Comparison of ENCODE assay signal across 2 cellular contexts in the genomic region with DNA sequence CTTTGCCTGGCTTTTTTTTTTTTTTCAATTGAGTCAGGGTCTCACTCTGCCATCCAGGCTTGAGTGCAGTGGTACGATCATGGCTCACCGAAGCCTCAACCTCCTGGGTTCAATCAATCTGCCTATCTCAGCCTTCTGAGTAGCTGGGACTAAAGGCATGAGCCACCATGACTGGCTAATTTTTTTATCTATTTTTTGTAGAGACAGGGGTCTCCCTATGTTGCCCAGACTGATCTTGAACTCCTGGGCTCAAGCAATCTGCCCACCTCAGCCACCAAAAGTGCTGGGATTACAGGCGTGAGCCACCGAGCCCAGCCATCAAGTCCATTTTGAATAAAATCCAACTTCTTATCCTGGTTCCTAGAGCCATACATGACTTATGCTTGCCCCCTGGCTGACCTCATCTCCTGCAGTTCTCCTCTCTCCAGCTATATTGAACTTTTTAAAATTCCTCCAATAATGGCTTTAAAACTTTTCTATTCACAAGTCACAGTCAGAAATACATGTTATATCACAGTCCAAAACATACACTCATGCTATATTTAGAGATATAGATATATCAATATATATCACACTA.
TF ChIP-seq lines count a peak whose summit lies in the region.

No MANE protein-coding gene starts in this region.

TF ChIP-seq in HEK293, 187 proteins besides CTCF, POLR2A, EP300 and RAD21:
- TF ChIP-seq ZBTB20 (tag by site-specific recombination; IDR thresholded peaks at IDR 0.05) (peak; percentile 48; the same call in 1 of the 2 replicates), ZNF777 (tag by site-specific recombination; IDR thresholded peaks at IDR 0.05; ENCODE audit: borderline replicate concordance) (no peak)

TF ChIP-seq in K562, 482 proteins besides CTCF, POLR2A, EP300 and RAD21:
- TF ChIP-seq SNRNP70 (optimal IDR thresholded peaks at IDR 0.05; ENCODE audit: low read depth, low read length) (no peak), NFE2 (IDR thresholded peaks at IDR 0.05; ENCODE audit: low read depth) (peak; percentile 53), ILK (tag; IDR thresholded peaks at IDR 0.05; ENCODE audit: borderline replicate concordance, low read depth) (no peak), ZNF316 (IDR thresholded peaks at IDR 0.05) (peak; percentile 50), KDM2B (CRISPR knock-in tag; IDR thresholded peaks at IDR 0.05) (no peak), MAFG (tag; conservative IDR thresholded peaks at IDR 0.05) (peak; percentile 72), NONO (IDR thresholded peaks at IDR 0.05; ENCODE audit: low read depth in 2 of 2, low read length in 1 of 2) (no peak), ZNF174 (CRISPR knock-in tag; IDR thresholded peaks at IDR 0.05) (no peak), NUFIP1 (IDR thresholded peaks at IDR 0.05; ENCODE audit: partially characterized antibody) (no peak), C11orf30 (IDR thresholded peaks at IDR 0.05; ENCODE audit: low read depth) (peak; percentile 34; the same call in 1 of the 2 replicates), SMARCA5 (IDR thresholded peaks at IDR 0.05) (no peak), CBFA2T3 (IDR thresholded peaks at IDR 0.05) (peak; percentile 29; the same call in 1 of the 2 replicates), HDAC1 (IDR thresholded peaks at IDR 0.05) (no peak), SREBF1 (IDR thresholded peaks at IDR 0.05; ENCODE audit: borderline replicate concordance, low read depth, low read length) (no peak), MIER1 (IDR thresholded peaks at IDR 0.05; ENCODE audit: low read depth) (no peak), POLR3G (IDR thresholded peaks at IDR 0.05; ENCODE audit: extremely low read depth, insufficient read length, insufficient replicate concordance) (no peak), KAT7 (CRISPR knock-in tag; IDR thresholded peaks at IDR 0.05; ENCODE audit: borderline replicate concordance) (no peak), SRF (CRISPR knock-in tag; IDR thresholded peaks at IDR 0.05) (no peak), FOXJ3 (CRISPR knock-in tag; IDR thresholded peaks at IDR 0.05) (no peak), EGR1 (conservative IDR thresholded peaks at IDR 0.05) (no peak), PHB (CRISPR knock-in tag; IDR thresholded peaks at IDR 0.05) (no peak), FOXK1 (CRISPR knock-in tag; IDR thresholded peaks at IDR 0.05; ENCODE audit: borderline replicate concordance) (no peak), RNF2 (IDR thresholded peaks at IDR 0.05) (no peak), COPS2 (conservative IDR thresholded peaks at IDR 0.05) (no peak), DPF2 (IDR thresholded peaks at IDR 0.05) (peak; percentile 64), ZNF584 (CRISPR knock-in tag; IDR thresholded peaks at IDR 0.05; ENCODE audit: low read depth) (no peak), ZNF507 (tag; conservative IDR thresholded peaks at IDR 0.05) (no peak), MTF1 (CRISPR knock-in tag; IDR thresholded peaks at IDR 0.05; ENCODE audit: borderline replicate concordance) (no peak), ZNF57 (CRISPR knock-in tag; IDR thresholded peaks at IDR 0.05) (no peak), ARID1B (IDR thresholded peaks at IDR 0.05) (0 out of 2 replicates have a peak, but pooled peaks have one; percentile 24), WHSC1 (IDR thresholded peaks at IDR 0.05; ENCODE audit: low read length) (no peak)
- TF ChIP-seq, protein P1, sequence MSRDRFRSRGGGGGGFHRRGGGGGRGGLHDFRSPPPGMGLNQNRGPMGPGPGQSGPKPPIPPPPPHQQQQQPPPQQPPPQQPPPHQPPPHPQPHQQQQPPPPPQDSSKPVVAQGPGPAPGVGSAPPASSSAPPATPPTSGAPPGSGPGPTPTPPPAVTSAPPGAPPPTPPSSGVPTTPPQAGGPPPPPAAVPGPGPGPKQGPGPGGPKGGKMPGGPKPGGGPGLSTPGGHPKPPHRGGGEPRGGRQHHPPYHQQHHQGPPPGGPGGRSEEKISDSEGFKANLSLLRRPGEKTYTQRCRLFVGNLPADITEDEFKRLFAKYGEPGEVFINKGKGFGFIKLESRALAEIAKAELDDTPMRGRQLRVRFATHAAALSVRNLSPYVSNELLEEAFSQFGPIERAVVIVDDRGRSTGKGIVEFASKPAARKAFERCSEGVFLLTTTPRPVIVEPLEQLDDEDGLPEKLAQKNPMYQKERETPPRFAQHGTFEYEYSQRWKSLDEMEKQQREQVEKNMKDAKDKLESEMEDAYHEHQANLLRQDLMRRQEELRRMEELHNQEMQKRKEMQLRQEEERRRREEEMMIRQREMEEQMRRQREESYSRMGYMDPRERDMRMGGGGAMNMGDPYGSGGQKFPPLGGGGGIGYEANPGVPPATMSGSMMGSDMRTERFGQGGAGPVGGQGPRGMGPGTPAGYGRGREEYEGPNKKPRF (IDR thresholded peaks at IDR 0.05; ENCODE audit: low read depth, low read length): no peak
- TF ChIP-seq, protein P2, sequence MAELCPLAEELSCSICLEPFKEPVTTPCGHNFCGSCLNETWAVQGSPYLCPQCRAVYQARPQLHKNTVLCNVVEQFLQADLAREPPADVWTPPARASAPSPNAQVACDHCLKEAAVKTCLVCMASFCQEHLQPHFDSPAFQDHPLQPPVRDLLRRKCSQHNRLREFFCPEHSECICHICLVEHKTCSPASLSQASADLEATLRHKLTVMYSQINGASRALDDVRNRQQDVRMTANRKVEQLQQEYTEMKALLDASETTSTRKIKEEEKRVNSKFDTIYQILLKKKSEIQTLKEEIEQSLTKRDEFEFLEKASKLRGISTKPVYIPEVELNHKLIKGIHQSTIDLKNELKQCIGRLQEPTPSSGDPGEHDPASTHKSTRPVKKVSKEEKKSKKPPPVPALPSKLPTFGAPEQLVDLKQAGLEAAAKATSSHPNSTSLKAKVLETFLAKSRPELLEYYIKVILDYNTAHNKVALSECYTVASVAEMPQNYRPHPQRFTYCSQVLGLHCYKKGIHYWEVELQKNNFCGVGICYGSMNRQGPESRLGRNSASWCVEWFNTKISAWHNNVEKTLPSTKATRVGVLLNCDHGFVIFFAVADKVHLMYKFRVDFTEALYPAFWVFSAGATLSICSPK (IDR thresholded peaks at IDR 0.05; ENCODE audit: borderline replicate concordance): no peak
- TF ChIP-seq, protein P3, sequence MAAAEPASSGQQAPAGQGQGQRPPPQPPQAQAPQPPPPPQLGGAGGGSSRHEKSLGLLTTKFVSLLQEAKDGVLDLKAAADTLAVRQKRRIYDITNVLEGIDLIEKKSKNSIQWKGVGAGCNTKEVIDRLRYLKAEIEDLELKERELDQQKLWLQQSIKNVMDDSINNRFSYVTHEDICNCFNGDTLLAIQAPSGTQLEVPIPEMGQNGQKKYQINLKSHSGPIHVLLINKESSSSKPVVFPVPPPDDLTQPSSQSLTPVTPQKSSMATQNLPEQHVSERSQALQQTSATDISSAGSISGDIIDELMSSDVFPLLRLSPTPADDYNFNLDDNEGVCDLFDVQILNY (CRISPR knock-in tag; IDR thresholded peaks at IDR 0.05): no peak
- TF ChIP-seq, protein P4, sequence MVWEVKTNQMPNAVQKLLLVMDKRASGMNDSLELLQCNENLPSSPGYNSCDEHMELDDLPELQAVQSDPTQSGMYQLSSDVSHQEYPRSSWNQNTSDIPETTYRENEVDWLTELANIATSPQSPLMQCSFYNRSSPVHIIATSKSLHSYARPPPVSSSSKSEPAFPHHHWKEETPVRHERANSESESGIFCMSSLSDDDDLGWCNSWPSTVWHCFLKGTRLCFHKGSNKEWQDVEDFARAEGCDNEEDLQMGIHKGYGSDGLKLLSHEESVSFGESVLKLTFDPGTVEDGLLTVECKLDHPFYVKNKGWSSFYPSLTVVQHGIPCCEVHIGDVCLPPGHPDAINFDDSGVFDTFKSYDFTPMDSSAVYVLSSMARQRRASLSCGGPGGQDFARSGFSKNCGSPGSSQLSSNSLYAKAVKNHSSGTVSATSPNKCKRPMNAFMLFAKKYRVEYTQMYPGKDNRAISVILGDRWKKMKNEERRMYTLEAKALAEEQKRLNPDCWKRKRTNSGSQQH (CRISPR knock-in tag; IDR thresholded peaks at IDR 0.05): no peak
- TF ChIP-seq, protein P5, sequence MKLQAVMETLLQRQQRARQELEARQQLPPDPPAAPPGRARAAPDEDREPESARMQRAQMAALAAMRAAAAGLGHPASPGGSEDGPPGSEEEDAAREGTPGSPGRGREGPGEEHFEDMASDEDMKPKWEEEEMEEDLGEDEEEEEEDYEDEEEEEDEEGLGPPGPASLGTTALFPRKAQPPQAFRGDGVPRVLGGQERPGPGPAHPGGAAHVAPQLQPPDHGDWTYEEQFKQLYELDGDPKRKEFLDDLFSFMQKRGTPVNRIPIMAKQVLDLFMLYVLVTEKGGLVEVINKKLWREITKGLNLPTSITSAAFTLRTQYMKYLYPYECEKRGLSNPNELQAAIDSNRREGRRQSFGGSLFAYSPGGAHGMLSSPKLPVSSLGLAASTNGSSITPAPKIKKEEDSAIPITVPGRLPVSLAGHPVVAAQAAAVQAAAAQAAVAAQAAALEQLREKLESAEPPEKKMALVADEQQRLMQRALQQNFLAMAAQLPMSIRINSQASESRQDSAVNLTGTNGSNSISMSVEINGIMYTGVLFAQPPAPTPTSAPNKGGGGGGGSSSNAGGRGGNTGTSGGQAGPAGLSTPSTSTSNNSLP (IDR thresholded peaks at IDR 0.05; ENCODE audit: borderline replicate concordance, low read depth, low read length): no peak
- TF ChIP-seq, protein P6, sequence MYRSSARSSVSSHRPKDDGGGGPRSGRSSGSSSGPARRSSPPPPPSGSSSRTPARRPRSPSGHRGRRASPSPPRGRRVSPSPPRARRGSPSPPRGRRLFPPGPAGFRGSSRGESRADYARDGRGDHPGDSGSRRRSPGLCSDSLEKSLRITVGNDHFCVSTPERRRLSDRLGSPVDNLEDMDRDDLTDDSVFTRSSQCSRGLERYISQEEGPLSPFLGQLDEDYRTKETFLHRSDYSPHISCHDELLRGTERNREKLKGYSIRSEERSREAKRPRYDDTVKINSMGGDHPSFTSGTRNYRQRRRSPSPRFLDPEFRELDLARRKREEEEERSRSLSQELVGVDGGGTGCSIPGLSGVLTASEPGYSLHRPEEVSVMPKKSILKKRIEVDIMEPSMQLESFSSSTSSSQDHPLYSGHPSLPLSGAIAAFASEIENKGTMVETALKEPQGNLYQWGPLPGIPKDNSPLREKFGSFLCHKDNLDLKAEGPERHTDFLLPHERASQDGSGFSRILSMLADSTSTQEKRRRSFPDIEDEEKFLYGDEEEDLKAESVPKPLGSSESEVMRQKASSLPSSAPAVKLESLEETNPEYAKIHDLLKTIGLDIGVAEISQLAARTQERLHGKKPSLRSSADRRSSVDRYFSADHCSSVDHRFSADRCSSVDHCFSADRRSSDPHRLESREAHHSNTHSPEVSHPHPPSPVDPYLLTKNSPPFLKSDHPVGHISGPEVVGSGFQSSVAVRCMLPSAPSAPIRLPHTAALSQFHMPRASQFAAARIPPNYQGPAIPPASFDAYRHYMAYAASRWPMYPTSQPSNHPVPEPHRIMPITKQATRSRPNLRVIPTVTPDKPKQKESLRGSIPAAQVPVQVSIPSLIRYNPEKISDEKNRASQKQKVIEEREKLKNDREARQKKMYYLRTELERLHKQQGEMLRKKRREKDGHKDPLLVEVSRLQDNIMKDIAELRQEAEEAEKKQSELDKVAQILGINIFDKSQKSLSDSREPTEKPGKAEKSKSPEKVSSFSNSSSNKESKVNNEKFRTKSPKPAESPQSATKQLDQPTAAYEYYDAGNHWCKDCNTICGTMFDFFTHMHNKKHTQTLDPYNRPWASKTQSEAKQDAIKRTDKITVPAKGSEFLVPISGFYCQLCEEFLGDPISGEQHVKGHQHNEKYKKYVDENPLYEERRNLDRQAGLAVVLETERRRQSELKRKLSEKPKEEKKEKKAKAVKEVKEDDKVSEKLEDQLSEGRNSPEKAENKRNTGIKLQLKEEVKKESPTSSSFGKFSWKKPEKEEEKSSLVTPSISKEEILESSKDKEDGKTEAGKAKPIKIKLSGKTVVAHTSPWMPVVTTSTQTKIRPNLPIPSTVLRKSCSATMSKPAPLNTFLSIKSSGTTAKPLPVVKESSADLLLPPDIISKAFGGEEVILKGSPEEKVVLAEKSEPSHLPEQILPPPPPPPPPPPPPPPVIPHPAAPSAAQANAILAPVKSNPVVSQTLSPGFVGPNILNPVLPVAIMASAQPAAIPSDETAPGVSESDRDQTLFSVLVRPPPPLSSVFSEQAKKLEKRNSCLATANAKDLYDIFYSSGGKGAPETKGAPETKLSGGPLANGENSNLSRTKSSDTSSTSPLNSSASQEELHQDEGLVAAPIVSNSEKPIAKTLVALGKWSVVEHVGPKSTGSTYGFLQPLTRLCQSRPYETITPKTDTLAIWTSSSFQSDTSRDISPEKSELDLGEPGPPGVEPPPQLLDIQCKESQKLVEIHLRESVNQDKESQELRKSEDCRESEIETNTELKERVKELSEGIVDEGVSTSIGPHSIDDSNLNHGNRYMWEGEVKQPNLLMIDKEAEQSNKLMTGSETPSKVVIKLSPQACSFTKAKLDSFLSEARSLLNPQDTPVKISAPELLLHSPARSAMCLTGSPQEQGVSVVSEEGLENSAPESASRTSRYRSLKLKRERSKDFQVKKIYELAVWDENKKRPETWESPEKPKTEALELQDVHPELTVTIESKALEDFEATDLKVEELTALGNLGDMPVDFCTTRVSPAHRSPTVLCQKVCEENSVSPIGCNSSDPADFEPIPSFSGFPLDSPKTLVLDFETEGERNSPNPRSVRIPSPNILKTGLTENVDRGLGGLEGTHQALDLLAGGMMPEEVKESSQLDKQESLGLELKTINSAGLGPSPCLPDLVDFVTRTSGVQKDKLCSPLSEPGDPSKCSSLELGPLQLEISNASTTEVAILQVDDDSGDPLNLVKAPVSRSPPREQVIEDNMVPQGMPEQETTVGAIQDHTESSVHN (IDR thresholded peaks at IDR 0.05; ENCODE audit: borderline replicate concordance in 1 of 2, low read depth in 1 of 2): no peak
- TF ChIP-seq, protein P7, sequence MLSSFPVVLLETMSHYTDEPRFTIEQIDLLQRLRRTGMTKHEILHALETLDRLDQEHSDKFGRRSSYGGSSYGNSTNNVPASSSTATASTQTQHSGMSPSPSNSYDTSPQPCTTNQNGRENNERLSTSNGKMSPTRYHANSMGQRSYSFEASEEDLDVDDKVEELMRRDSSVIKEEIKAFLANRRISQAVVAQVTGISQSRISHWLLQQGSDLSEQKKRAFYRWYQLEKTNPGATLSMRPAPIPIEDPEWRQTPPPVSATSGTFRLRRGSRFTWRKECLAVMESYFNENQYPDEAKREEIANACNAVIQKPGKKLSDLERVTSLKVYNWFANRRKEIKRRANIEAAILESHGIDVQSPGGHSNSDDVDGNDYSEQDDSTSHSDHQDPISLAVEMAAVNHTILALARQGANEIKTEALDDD (IDR thresholded peaks at IDR 0.05): no peak
